11 cellular contexts compared by ENCODE assay signal in the genomic region with DNA sequence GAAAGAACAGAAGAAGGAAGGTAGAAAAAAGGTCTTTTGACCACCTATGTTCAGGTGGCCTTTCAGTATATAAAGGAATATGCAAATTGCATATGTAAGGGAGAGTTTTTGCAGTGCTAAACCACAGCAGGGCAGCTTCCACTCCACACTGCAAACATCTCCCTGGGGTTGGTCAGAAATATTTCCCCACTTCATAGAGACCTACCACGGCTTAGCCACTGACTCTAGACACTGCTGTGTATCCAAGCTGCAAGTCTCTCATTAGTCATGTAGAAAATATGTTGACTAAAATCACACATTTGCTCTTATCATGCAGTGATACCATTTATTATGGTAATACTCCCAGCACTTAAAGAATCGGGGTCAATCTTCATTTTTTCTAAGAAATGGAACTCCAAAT.
DNase-seq lines count a peak whose midpoint lies in the region; ATAC-seq and TF ChIP-seq lines count a peak whose summit lies in the region.
"Had no signal": no experiment of that assay in that cellular context is flagged by ENCODE, and none has a peak within 500 bp of the region (broad histone marks: within the 10 kb centered on the region; RNA-seq: fewer than 3 reads in every experiment).

No MANE protein-coding gene starts in this region.

- H2BK20ac ChIP-seq in IMR-90 (ENCODE audit: low read depth, low read length), result no peak overlapping the region

- ATAC-seq in GM18502 (IDR thresholded peaks at IDR 0.05; ENCODE audit: poor library complexity, unreplicated experiment) (peak; percentile 88), IMR-90 (ENCODE audit: low read depth) (peak; percentile 98)

- peak; percentile 75 for DNase-seq in IMR-90
- peak; percentile 30 for DNase-seq in epithelial cell of esophagus (ENCODE audit: low read depth)
- DNase-seq in retinal pigment epithelial cell (ENCODE audit: low read depth), result peak; percentile 47
- DNase-seq in ecto neural progenitor cell (ENCODE audit: low spot score), result no peak
- no peak for DNase-seq in DMS 273 (lab: John Stamatoyannopoulos, UW; ENCODE audit: unreplicated experiment)
- DNase-seq in NCI-H2107 treated with DMSO at 0.1 percent for 48 hours (lab: John Stamatoyannopoulos, UW; ENCODE audit: unreplicated experiment), result no peak
- DNase-seq: MV-4-11, substantia nigra had no signal

- H2BK15ac ChIP-seq in IMR-90 (ENCODE audit: low read depth, low read length), result no peak overlapping the region

- H3K79me1 ChIP-seq in IMR-90 (ENCODE audit: low read depth in 1 of 2, low read length in 2 of 2), result no peaks in the 10 kb centered on the region

- no TSS peak for BruUV-seq in IMR-90 (replicated peaks; lab: Mats Ljungman, UMichigan)

- dilution Hi-C loops in IMR-90 (cut with HindIII; ENCODE audit: low sequenced_read_pairs, unreplicated experiment), result no loop called here

- H4K20me1 ChIP-seq in IMR-90 (ENCODE audit: insufficient read depth, low read length), result no peaks in the 10 kb centered on the region

- H3K9me3 ChIP-seq in IMR-90 (ENCODE audit: control insufficient read depth, insufficient read depth, low read length), result no peaks in the 10 kb centered on the region

- in situ Hi-C loops in IMR-90 (cut with MboI; ENCODE audit: low sequenced_read_pairs), result no loop called here

- no peak overlapping the region for H3K23ac ChIP-seq in IMR-90 (ENCODE audit: low read depth, low read length)

- no peak overlapping the region for H2AK9ac ChIP-seq in IMR-90 (replicated peaks; ENCODE audit: low read depth, low read length, poor library complexity)

- no peak overlapping the region for H3K4me3 ChIP-seq in IMR-90 (ENCODE audit: insufficient read depth, low read depth, low read length)
- no peak overlapping the region for H3K4me3 ChIP-seq in epithelial cell of esophagus (ENCODE audit: low read length)
- H3K4me3 ChIP-seq in retinal pigment epithelial cell (ENCODE audit: low read length), result no peak overlapping the region
- H3K4me3 ChIP-seq: lung, smooth muscle cell had no signal

- CTCF ChIA-PET in IMR-90 (lab: Yijun Ruan, JAX), result interaction anchor here (0.6 kb wide), 1 partner anchor 33 kb away, joined by 7 read pairs; no protein-coding TSS in a partner anchor

- H3K56ac ChIP-seq in IMR-90 (ENCODE audit: extremely low read depth, insufficient read depth, low read length), result no peak overlapping the region

- H3K4ac ChIP-seq in IMR-90 (ENCODE audit: low read depth, low read length), result no peak overlapping the region

- intact Hi-C loops in IMR-90 (cut with micrococcal nuclease), result no loop called here

- no peak overlapping the region for H3K27ac ChIP-seq in IMR-90 (ENCODE audit: insufficient read depth, low read length)

- no peak overlapping the region for H3K4me2 ChIP-seq in IMR-90 (ENCODE audit: low read depth, low read length)
- H3K4me2 ChIP-seq: smooth muscle cell had no signal

- H2AK5ac ChIP-seq in IMR-90 (ENCODE audit: low read depth, low read length), result no peak overlapping the region

- TF ChIP-seq CTCF in IMR-90 (conservative IDR thresholded peaks at IDR 0.05; ENCODE audit: low read depth, low read length) (no peak), epithelial cell of esophagus (IDR thresholded peaks at IDR 0.05; ENCODE audit: insufficient read depth, low read depth, low read length, missing control alignments) (no peak), retinal pigment epithelial cell (conservative IDR thresholded peaks at IDR 0.05; ENCODE audit: low read depth, low read length) (no peak)

- no peak overlapping the region for H3K18ac ChIP-seq in IMR-90 (ENCODE audit: low read depth, low read length)

- no peak for TF ChIP-seq RAD21 in IMR-90 (IDR thresholded peaks at IDR 0.05; ENCODE audit: low read length)

- no peak overlapping the region for H2BK5ac ChIP-seq in IMR-90 (ENCODE audit: low read depth, low read length, poor library complexity, severe bottlenecking)

- no peak overlapping the region for H2BK120ac ChIP-seq in IMR-90 (ENCODE audit: low read depth, low read length)

- WGBS in IMR-90 (ENCODE audit: extremely low coverage in 2 of 2, insufficient read length in 1 of 2), 2 experiments, result no CpG with 5 or more reads among the region's 2 CpGs

- H3K4me1 ChIP-seq in IMR-90 (ENCODE audit: control insufficient read depth, insufficient read depth, low read length), result no peaks in the 10 kb centered on the region

- H3K14ac ChIP-seq in IMR-90 (replicated peaks; ENCODE audit: low read depth, low read length), result no peak overlapping the region

- TF ChIP-seq POLR2A in IMR-90 (IDR thresholded peaks at IDR 0.05; ENCODE audit: low read depth, low read length), result no peak

- no peak overlapping the region for H3K9ac ChIP-seq in IMR-90 (ENCODE audit: low read depth, low read length)

- POLR2A ChIA-PET in IMR-90 (lab: Charles Lee; ENCODE audit: unreplicated experiment), result no interaction called here

- H4K8ac ChIP-seq in IMR-90 (ENCODE audit: low read depth in 2 of 2, low read length in 2 of 2), result no peak overlapping the region

- no peaks in the 10 kb centered on the region for H3K9me1 ChIP-seq in IMR-90 (ENCODE audit: insufficient read depth, low read length)

- H3K36me3 ChIP-seq in IMR-90 (ENCODE audit: control insufficient read depth, insufficient read depth, low read length), result no peaks in the 10 kb centered on the region

- H2AFZ ChIP-seq in IMR-90 (replicated peaks; ENCODE audit: low read length, poor library complexity), result no peak overlapping the region

- no peak overlapping the region for H4K91ac ChIP-seq in IMR-90 (ENCODE audit: insufficient read depth, low read depth, low read length)

- no peak overlapping the region for H4K5ac ChIP-seq in IMR-90 (ENCODE audit: low read depth, low read length)

- H3K27me3 ChIP-seq in IMR-90 (ENCODE audit: control insufficient read depth, insufficient read depth, low read length), result no peaks in the 10 kb centered on the region

TF ChIP-seq in IMR-90, 13 proteins besides CTCF, POLR2A, EP300 and RAD21:
- TF ChIP-seq FOS (IDR thresholded peaks at IDR 0.05; ENCODE audit: low read depth, low read length), result 0 out of 2 replicates have a peak, but pooled peaks have one; percentile 28
- TF ChIP-seq, protein P1, sequence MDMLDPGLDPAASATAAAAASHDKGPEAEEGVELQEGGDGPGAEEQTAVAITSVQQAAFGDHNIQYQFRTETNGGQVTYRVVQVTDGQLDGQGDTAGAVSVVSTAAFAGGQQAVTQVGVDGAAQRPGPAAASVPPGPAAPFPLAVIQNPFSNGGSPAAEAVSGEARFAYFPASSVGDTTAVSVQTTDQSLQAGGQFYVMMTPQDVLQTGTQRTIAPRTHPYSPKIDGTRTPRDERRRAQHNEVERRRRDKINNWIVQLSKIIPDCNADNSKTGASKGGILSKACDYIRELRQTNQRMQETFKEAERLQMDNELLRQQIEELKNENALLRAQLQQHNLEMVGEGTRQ (IDR thresholded peaks at IDR 0.05; ENCODE audit: low read depth, low read length), result no peak
TF ChIP-seq in IMR-90: peak in this region for 1.

Comparison
In these comparisons a context has a peak if more than half of its experiments do, and no peak if none do; other contexts are left out.
1. DNase-seq: peak in IMR-90 (single experiment), epithelial cell of esophagus (single experiment) and retinal pigment epithelial cell (single experiment); none in ecto neural progenitor cell (single experiment), DMS 273 (single experiment) and NCI-H2107 treated with DMSO at 0.1 percent for 48 hours (single experiment).